ENCODE assay signal across 15 cellular contexts in genomic region chr2:36834203-36834602, GRCh38.
A peak's percentile ranks its signal among the peaks of the same experiment; 100 is the strongest.
DNase-seq lines count a peak whose midpoint lies in the region; ATAC-seq lines count a peak whose summit lies in the region.
"Had no signal": no experiment of that assay in that cellular context is flagged by ENCODE, and none has a peak within 500 bp of the region (broad histone marks: within the 10 kb centered on the region; RNA-seq: fewer than 3 reads in every experiment).

No MANE protein-coding gene starts in this region.

- H3K36me3 ChIP-seq in HUES64 (ENCODE audit: insufficient read depth, low read length), result no peaks in the 10 kb centered on the region
- H3K36me3 ChIP-seq: BLaER1 treated with 17β-estradiol and CSF1 and Interleukin-3, amounts not matched to agents 10 nM and 100 nM; HAP-1 had no signal

- no peaks in the 10 kb centered on the region for H3K36me3 Mint-ChIP-seq in activated naive CD8-positive, alpha-beta T cell treated with anti-CD3 and anti-CD28 coated beads for 36 hours
- H3K36me3 Mint-ChIP-seq in activated naive CD8-positive, alpha-beta T cell treated with anti-CD3 and anti-CD28 coated beads, Interleukin-2, amount 50 U/mL, for 24 hours (ENCODE audit: low read depth), result no peaks in the 10 kb centered on the region
- peaks cover 4% of the 10 kb centered on the region for H3K36me3 Mint-ChIP-seq in central memory CD8-positive, alpha-beta T cell (ENCODE audit: insufficient read depth)

- no peaks in the 10 kb centered on the region for H3K9me3 ChIP-seq in HUES64 (ENCODE audit: insufficient read depth, low read depth, low read length)
- H3K9me3 ChIP-seq: HAP-1 had no signal

- peaks cover 8% of the 10 kb centered on the region for H3K27me3 Mint-ChIP-seq in activated naive CD8-positive, alpha-beta T cell treated with anti-CD3 and anti-CD28 coated beads for 36 hours
- no peaks in the 10 kb centered on the region for H3K27me3 Mint-ChIP-seq in activated naive CD8-positive, alpha-beta T cell treated with anti-CD3 and anti-CD28 coated beads, Interleukin-2, amount 50 U/mL, for 24 hours
- H3K27me3 Mint-ChIP-seq in central memory CD8-positive, alpha-beta T cell, result peaks cover 8% of the 10 kb centered on the region

- DNase-seq in activated naive CD8-positive, alpha-beta T cell treated with anti-CD3 and anti-CD28 coated beads for 36 hours, result no peak
- DNase-seq in activated naive CD8-positive, alpha-beta T cell treated with anti-CD3 and anti-CD28 coated beads, Interleukin-2, amount 50 U/mL, for 24 hours, result no peak
- no peak for DNase-seq in central memory CD8-positive, alpha-beta T cell (ENCODE audit: low spot score in 2 of 2)
- no peak for DNase-seq in NCI-H748 (lab: John Stamatoyannopoulos, UW; ENCODE audit: unreplicated experiment)
- DNase-seq in mesenteric fat pad (ENCODE audit: low spot score), result no peak
- DNase-seq in NCI-H2029 (lab: John Stamatoyannopoulos, UW), result no peak
- DNase-seq: ACHN; CD4-positive, CD25-positive, alpha-beta regulatory T cell; DND-41; GDM1; GM23248 had no signal

- WGBS in HUES64, result 99% methylated on average over 2 of the region's 2 CpGs

- H3K9me3 Mint-ChIP-seq in activated naive CD8-positive, alpha-beta T cell treated with anti-CD3 and anti-CD28 coated beads for 36 hours, result peaks cover 5% of the 10 kb centered on the region
- H3K9me3 Mint-ChIP-seq in activated naive CD8-positive, alpha-beta T cell treated with anti-CD3 and anti-CD28 coated beads, Interleukin-2, amount 50 U/mL, for 24 hours, result no peaks in the 10 kb centered on the region
- no peaks in the 10 kb centered on the region for H3K9me3 Mint-ChIP-seq in central memory CD8-positive, alpha-beta T cell

- H3K9ac ChIP-seq in HUES64 (ENCODE audit: low read depth, low read length), result no peak overlapping the region
- H3K9ac ChIP-seq: BLaER1 treated with 17β-estradiol and CSF1 and Interleukin-3, amounts not matched to agents 10 nM and 100 nM; GM23248 had no signal

- H3K27me3 ChIP-seq in HUES64 (ENCODE audit: insufficient read depth, low read length), result no peaks in the 10 kb centered on the region
- H3K27me3 ChIP-seq: BLaER1 treated with 17β-estradiol and CSF1 and Interleukin-3, amounts not matched to agents 10 nM and 100 nM had no signal

- H3K4me3 ChIP-seq in HUES64 (ENCODE audit: low read length), result no peak overlapping the region
- H3K4me3 ChIP-seq: BLaER1 treated with 17β-estradiol and CSF1 and Interleukin-3, amounts not matched to agents 10 nM and 100 nM; GM23248; HAP-1; K562 had no signal

- peak overlapping the region; percentile 88; the same call in 1 of the 2 replicates for H3K27ac ChIP-seq in HUES64 (ENCODE audit: low read depth, low read length)
- H3K27ac ChIP-seq: BLaER1 treated with 17β-estradiol and CSF1 and Interleukin-3, amounts not matched to agents 10 nM and 100 nM; GM23248 had no signal

- H3K27ac Mint-ChIP-seq in activated naive CD8-positive, alpha-beta T cell treated with anti-CD3 and anti-CD28 coated beads for 36 hours, result peak overlapping the region; percentile 16
- H3K27ac Mint-ChIP-seq in activated naive CD8-positive, alpha-beta T cell treated with anti-CD3 and anti-CD28 coated beads, Interleukin-2, amount 50 U/mL, for 24 hours, result no peak overlapping the region
- peak overlapping the region; percentile 21 for H3K27ac Mint-ChIP-seq in central memory CD8-positive, alpha-beta T cell (ENCODE audit: low read depth)
- H3K27ac Mint-ChIP-seq: CD4-positive, CD25-positive, alpha-beta regulatory T cell had no signal

- H3K4me1 Mint-ChIP-seq in activated naive CD8-positive, alpha-beta T cell treated with anti-CD3 and anti-CD28 coated beads for 36 hours, result peaks cover 10% of the 10 kb centered on the region
- H3K4me1 Mint-ChIP-seq in activated naive CD8-positive, alpha-beta T cell treated with anti-CD3 and anti-CD28 coated beads, Interleukin-2, amount 50 U/mL, for 24 hours, result peaks cover 7% of the 10 kb centered on the region
- H3K4me1 Mint-ChIP-seq in central memory CD8-positive, alpha-beta T cell, result peaks cover 7% of the 10 kb centered on the region

- no peak overlapping the region for H3K4me3 Mint-ChIP-seq in activated naive CD8-positive, alpha-beta T cell treated with anti-CD3 and anti-CD28 coated beads for 36 hours
- H3K4me3 Mint-ChIP-seq in activated naive CD8-positive, alpha-beta T cell treated with anti-CD3 and anti-CD28 coated beads, Interleukin-2, amount 50 U/mL, for 24 hours, result no peak overlapping the region
- no peak overlapping the region for H3K4me3 Mint-ChIP-seq in central memory CD8-positive, alpha-beta T cell

- peaks cover 21% of the 10 kb centered on the region for H3K4me1 ChIP-seq in HUES64 (ENCODE audit: insufficient read depth, low read length)
- H3K4me1 ChIP-seq: BLaER1 treated with 17β-estradiol and CSF1 and Interleukin-3, amounts not matched to agents 10 nM and 100 nM had no signal

- ATAC-seq in activated naive CD8-positive, alpha-beta T cell treated with anti-CD3 and anti-CD28 coated beads, Interleukin-2, amount 50 U/mL, for 24 hours, result no peak
- no peak for ATAC-seq in central memory CD8-positive, alpha-beta T cell (replicated peaks; ENCODE audit: extremely low read depth, poor library complexity, severe bottlenecking)
- ATAC-seq: K562 had no signal
